ENCODE assay signal across 1 cellular context in genomic region chr10:72625608-72626443, GRCh38.
TF ChIP-seq lines count a peak whose summit lies in the region.

Gene MICU1, minus strand, starts transcription at chr10:72626079. Its CDS starts 59,286 bp downstream, at chr10:72566793.

TF ChIP-seq in GM12878, 131 proteins besides CTCF, POLR2A, EP300 and RAD21 (continued from another document):
- TF ChIP-seq E2F8 (IDR thresholded peaks at IDR 0.05; ENCODE audit: low read depth, partially characterized antibody) (peak; percentile 92), CHD2 (IDR thresholded peaks at IDR 0.05; ENCODE audit: borderline replicate concordance, low read depth, low read length) (0 out of 2 replicates have a peak, but pooled peaks have one; percentile 29), CREB1 (IDR thresholded peaks at IDR 0.05; ENCODE audit: low read depth) (0 out of 2 replicates have a peak, but pooled peaks have one; percentile 60), NR2C1 (IDR thresholded peaks at IDR 0.05) (no peak), GABPA (IDR thresholded peaks at IDR 0.05; ENCODE audit: low read depth) (no peak), USF2 (IDR thresholded peaks at IDR 0.05; ENCODE audit: borderline replicate concordance, low read depth, low read length) (peak; percentile 80), SMC3 (IDR thresholded peaks at IDR 0.05; ENCODE audit: borderline replicate concordance, low read length) (no peak), MEF2B (IDR thresholded peaks at IDR 0.05; ENCODE audit: partially characterized antibody, poor library complexity, severe bottlenecking) (peak; percentile 63), ZBED1 (IDR thresholded peaks at IDR 0.05; ENCODE audit: borderline replicate concordance) (no peak), PRDM15 (CRISPR knock-in tag; IDR thresholded peaks at IDR 0.05) (no peak), TCF7 (IDR thresholded peaks at IDR 0.05; ENCODE audit: borderline replicate concordance) (no peak), MYC (IDR thresholded peaks at IDR 0.05; ENCODE audit: insufficient read depth, insufficient read length, insufficient replicate concordance, low read length, severe bottlenecking) (no peak), PAX8 (IDR thresholded peaks at IDR 0.05) (no peak), REST (IDR thresholded peaks at IDR 0.05; ENCODE audit: low read depth, low read length) (no peak), RB1 (IDR thresholded peaks at IDR 0.05; ENCODE audit: borderline replicate concordance) (peak; percentile 75; the same call in 1 of the 2 replicates), PML (IDR thresholded peaks at IDR 0.05; ENCODE audit: low read length) (peak; percentile 17; the same call in 1 of the 2 replicates), BCL11A (IDR thresholded peaks at IDR 0.05; ENCODE audit: low read depth, low read length) (no peak), ZBTB33 (IDR thresholded peaks at IDR 0.05) (no peak), RAD51 (IDR thresholded peaks at IDR 0.05) (peak; percentile 93), DPF2 (IDR thresholded peaks at IDR 0.05) (0 out of 2 replicates have a peak, but pooled peaks have one; percentile 29), POU2F2 (IDR thresholded peaks at IDR 0.05; ENCODE audit: borderline replicate concordance, low read depth, low read length) (peak; percentile 73; the same call in 1 of the 3 replicates), E4F1 (IDR thresholded peaks at IDR 0.05; ENCODE audit: borderline replicate concordance, partially characterized antibody) (no peak)
